ENCODE assay signal across 2 cellular contexts in the genomic region with DNA sequence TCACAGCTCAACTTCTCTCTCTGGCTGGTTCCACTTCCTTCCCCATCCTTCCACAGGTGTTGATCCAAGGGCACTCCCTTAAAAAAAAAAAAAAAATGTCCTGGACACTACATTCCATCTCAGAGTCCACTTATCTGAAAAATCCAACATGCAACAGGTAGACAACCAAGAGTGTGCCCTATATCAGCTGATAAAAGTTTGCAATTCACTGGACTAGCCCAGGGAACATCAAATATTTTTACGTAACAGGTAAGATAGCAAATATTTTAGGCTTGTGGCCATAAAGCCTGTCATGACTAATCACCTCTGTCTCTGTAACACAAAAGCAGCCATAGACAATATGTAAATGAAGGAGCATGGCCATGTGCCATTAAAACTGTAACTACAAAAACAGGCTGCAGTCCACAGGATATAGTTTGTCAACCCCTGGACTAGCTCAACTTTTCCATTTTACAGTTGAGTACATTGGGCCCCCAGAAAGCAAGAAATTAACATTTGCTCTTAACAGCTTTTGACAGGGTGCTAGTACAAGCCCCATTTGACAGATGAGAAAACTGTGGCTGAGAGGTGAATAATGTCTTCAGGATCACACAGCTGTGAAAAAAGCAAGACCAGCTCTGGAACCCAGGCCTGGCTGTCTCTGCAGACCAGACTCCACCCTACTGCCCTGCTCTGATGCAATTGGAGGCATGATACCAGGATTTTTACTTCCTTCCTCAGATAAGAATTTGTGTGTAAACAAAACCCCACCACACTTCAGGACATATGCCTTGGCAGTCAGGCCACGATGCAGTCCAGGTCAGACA.
TF ChIP-seq lines count a peak whose summit lies in the region.

No MANE protein-coding gene starts in this region.

TF ChIP-seq in HEK293, 187 proteins besides CTCF, POLR2A, EP300 and RAD21 (continued from another document):
- TF ChIP-seq SCRT1 (tag by site-specific recombination; IDR thresholded peaks at IDR 0.05; ENCODE audit: borderline replicate concordance), result peak; percentile 70; the same call in 1 of the 2 replicates

TF ChIP-seq in K562, 482 proteins besides CTCF, POLR2A, EP300 and RAD21 (continued from another document):
- TF ChIP-seq, protein P1, sequence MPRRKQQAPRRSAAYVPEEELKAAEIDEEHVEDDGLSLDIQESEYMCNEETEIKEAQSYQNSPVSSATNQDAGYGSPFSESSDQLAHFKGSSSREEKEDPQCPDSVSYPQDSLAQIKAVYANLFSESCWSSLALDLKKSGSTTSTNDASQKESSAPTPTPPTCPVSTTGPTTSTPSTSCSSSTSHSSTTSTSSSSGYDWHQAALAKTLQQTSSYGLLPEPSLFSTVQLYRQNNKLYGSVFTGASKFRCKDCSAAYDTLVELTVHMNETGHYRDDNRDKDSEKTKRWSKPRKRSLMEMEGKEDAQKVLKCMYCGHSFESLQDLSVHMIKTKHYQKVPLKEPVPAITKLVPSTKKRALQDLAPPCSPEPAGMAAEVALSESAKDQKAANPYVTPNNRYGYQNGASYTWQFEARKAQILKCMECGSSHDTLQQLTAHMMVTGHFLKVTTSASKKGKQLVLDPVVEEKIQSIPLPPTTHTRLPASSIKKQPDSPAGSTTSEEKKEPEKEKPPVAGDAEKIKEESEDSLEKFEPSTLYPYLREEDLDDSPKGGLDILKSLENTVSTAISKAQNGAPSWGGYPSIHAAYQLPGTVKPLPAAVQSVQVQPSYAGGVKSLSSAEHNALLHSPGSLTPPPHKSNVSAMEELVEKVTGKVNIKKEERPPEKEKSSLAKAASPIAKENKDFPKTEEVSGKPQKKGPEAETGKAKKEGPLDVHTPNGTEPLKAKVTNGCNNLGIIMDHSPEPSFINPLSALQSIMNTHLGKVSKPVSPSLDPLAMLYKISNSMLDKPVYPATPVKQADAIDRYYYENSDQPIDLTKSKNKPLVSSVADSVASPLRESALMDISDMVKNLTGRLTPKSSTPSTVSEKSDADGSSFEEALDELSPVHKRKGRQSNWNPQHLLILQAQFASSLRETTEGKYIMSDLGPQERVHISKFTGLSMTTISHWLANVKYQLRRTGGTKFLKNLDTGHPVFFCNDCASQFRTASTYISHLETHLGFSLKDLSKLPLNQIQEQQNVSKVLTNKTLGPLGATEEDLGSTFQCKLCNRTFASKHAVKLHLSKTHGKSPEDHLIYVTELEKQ (CRISPR knock-in tag; IDR thresholded peaks at IDR 0.05), result no peak
- TF ChIP-seq MEIS2 (IDR thresholded peaks at IDR 0.05; ENCODE audit: partially characterized antibody), result no peak
- TF ChIP-seq KLF16 (IDR thresholded peaks at IDR 0.05), result no peak
- TF ChIP-seq, protein P2, sequence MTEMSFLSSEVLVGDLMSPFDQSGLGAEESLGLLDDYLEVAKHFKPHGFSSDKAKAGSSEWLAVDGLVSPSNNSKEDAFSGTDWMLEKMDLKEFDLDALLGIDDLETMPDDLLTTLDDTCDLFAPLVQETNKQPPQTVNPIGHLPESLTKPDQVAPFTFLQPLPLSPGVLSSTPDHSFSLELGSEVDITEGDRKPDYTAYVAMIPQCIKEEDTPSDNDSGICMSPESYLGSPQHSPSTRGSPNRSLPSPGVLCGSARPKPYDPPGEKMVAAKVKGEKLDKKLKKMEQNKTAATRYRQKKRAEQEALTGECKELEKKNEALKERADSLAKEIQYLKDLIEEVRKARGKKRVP (CRISPR knock-in tag; IDR thresholded peaks at IDR 0.05), result peak; percentile 72
- TF ChIP-seq, protein P3, sequence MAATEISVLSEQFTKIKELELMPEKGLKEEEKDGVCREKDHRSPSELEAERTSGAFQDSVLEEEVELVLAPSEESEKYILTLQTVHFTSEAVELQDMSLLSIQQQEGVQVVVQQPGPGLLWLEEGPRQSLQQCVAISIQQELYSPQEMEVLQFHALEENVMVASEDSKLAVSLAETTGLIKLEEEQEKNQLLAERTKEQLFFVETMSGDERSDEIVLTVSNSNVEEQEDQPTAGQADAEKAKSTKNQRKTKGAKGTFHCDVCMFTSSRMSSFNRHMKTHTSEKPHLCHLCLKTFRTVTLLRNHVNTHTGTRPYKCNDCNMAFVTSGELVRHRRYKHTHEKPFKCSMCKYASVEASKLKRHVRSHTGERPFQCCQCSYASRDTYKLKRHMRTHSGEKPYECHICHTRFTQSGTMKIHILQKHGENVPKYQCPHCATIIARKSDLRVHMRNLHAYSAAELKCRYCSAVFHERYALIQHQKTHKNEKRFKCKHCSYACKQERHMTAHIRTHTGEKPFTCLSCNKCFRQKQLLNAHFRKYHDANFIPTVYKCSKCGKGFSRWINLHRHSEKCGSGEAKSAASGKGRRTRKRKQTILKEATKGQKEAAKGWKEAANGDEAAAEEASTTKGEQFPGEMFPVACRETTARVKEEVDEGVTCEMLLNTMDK (IDR thresholded peaks at IDR 0.05; ENCODE audit: borderline replicate concordance, insufficient read depth, low read depth, low read length, poor library complexity, severe bottlenecking), result no peak
- TF ChIP-seq TOE1 (IDR thresholded peaks at IDR 0.05; ENCODE audit: borderline replicate concordance), result no peak
- TF ChIP-seq TOE1 (CRISPR knock-in tag; IDR thresholded peaks at IDR 0.05; ENCODE audit: borderline replicate concordance, low read depth), result no peak
- peak; percentile 54 for TF ChIP-seq CEBPB (tag; IDR thresholded peaks at IDR 0.05)
- TF ChIP-seq MCM3 (IDR thresholded peaks at IDR 0.05), result no peak
- TF ChIP-seq CBFA2T3 (IDR thresholded peaks at IDR 0.05), result no peak
- no peak for TF ChIP-seq RB1 (IDR thresholded peaks at IDR 0.05; ENCODE audit: low read depth)
- TF ChIP-seq ILK (tag; IDR thresholded peaks at IDR 0.05; ENCODE audit: borderline replicate concordance, low read depth), result no peak
- 0 out of 2 replicates have a peak, but pooled peaks have one; percentile 24 for TF ChIP-seq CEBPG (CRISPR knock-in tag; IDR thresholded peaks at IDR 0.05)
- peak; percentile 51 to 82 for TF ChIP-seq CEBPG (tag; conservative IDR thresholded peaks at IDR 0.05 in 1 of 2, IDR thresholded peaks at IDR 0.05 in 1 of 2)
- TF ChIP-seq MYC (IDR thresholded peaks at IDR 0.05; ENCODE audit: low read depth, low read length), result peak; percentile 61; the same call in 1 of the 2 replicates
- no peak for TF ChIP-seq MYC (CRISPR knock-in tag; IDR thresholded peaks at IDR 0.05; ENCODE audit: borderline replicate concordance, low read depth)
- TF ChIP-seq ETV5 (CRISPR knock-in tag; IDR thresholded peaks at IDR 0.05; ENCODE audit: low read depth), result no peak
- TF ChIP-seq TFAM (CRISPR knock-in tag; conservative IDR thresholded peaks at IDR 0.05), result no peak
- TF ChIP-seq, protein P4, sequence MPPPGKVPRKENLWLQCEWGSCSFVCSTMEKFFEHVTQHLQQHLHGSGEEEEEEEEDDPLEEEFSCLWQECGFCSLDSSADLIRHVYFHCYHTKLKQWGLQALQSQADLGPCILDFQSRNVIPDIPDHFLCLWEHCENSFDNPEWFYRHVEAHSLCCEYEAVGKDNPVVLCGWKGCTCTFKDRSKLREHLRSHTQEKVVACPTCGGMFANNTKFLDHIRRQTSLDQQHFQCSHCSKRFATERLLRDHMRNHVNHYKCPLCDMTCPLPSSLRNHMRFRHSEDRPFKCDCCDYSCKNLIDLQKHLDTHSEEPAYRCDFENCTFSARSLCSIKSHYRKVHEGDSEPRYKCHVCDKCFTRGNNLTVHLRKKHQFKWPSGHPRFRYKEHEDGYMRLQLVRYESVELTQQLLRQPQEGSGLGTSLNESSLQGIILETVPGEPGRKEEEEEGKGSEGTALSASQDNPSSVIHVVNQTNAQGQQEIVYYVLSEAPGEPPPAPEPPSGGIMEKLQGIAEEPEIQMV (tag; conservative IDR thresholded peaks at IDR 0.05; ENCODE audit: low read depth), result no peak
- TF ChIP-seq, protein P5, sequence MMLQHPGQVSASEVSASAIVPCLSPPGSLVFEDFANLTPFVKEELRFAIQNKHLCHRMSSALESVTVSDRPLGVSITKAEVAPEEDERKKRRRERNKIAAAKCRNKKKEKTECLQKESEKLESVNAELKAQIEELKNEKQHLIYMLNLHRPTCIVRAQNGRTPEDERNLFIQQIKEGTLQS (IDR thresholded peaks at IDR 0.05), result peak; percentile 45; the same call in 1 of the 2 replicates
- TF ChIP-seq, protein P5 (CRISPR knock-in tag; conservative IDR thresholded peaks at IDR 0.05), result no peak
- TF ChIP-seq FOXA3 (CRISPR knock-in tag; conservative IDR thresholded peaks at IDR 0.05 in 1 of 2, IDR thresholded peaks at IDR 0.05 in 1 of 2), result peak in 1 of 2 experiments; percentile 55; a peak in 1 of 4 replicates
- TF ChIP-seq, protein P6, sequence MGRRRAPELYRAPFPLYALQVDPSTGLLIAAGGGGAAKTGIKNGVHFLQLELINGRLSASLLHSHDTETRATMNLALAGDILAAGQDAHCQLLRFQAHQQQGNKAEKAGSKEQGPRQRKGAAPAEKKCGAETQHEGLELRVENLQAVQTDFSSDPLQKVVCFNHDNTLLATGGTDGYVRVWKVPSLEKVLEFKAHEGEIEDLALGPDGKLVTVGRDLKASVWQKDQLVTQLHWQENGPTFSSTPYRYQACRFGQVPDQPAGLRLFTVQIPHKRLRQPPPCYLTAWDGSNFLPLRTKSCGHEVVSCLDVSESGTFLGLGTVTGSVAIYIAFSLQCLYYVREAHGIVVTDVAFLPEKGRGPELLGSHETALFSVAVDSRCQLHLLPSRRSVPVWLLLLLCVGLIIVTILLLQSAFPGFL (CRISPR knock-in tag; IDR thresholded peaks at IDR 0.05), result no peak
- no peak for TF ChIP-seq ZNF23 (CRISPR knock-in tag; IDR thresholded peaks at IDR 0.05)
- peak; percentile 68; the same call in 1 of the 2 replicates for TF ChIP-seq ETV1 (tag; conservative IDR thresholded peaks at IDR 0.05; ENCODE audit: low read depth)
- TF ChIP-seq PRPF4 (IDR thresholded peaks at IDR 0.05; ENCODE audit: insufficient read depth, low read depth, low read length, poor library complexity, severe bottlenecking), result no peak
- TF ChIP-seq CXXC5 (CRISPR knock-in tag; IDR thresholded peaks at IDR 0.05), result no peak
- TF ChIP-seq CTBP1 (IDR thresholded peaks at IDR 0.05; ENCODE audit: borderline replicate concordance), result peak; percentile 41; the same call in 1 of the 2 replicates
- TF ChIP-seq DNMT1 (IDR thresholded peaks at IDR 0.05), result no peak
- no peak for TF ChIP-seq OTX1 (CRISPR knock-in tag; IDR thresholded peaks at IDR 0.05)
- TF ChIP-seq, protein P7, sequence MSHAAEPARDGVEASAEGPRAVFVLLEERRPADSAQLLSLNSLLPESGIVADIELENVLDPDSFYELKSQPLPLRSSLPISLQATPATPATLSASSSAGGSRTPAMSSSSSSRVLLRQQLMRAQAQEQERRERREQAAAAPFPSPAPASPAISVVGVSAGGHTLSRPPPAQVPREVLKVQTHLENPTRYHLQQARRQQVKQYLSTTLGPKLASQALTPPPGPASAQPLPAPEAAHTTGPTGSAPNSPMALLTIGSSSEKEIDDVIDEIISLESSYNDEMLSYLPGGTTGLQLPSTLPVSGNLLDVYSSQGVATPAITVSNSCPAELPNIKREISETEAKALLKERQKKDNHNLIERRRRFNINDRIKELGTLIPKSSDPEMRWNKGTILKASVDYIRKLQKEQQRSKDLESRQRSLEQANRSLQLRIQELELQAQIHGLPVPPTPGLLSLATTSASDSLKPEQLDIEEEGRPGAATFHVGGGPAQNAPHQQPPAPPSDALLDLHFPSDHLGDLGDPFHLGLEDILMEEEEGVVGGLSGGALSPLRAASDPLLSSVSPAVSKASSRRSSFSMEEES (CRISPR knock-in tag; IDR thresholded peaks at IDR 0.05), result no peak
- TF ChIP-seq, protein P8, sequence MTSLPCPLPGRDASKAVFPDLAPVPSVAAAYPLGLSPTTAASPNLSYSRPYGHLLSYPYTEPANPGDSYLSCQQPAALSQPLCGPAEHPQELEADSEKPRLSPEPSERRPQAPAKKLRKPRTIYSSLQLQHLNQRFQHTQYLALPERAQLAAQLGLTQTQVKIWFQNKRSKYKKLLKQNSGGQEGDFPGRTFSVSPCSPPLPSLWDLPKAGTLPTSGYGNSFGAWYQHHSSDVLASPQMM (CRISPR knock-in tag; IDR thresholded peaks at IDR 0.05), result no peak
- TF ChIP-seq SMARCA4 (IDR thresholded peaks at IDR 0.05), result no peak
- no peak for TF ChIP-seq YY1 (IDR thresholded peaks at IDR 0.05; ENCODE audit: borderline replicate concordance in 1 of 3, control insufficient read depth in 1 of 3, extremely low read depth in 1 of 3, insufficient read depth in 3 of 3, insufficient read length in 1 of 3, insufficient replicate concordance in 2 of 3, low read depth in 1 of 3, low read length in 2 of 3)
- TF ChIP-seq RCOR1 (IDR thresholded peaks at IDR 0.05; ENCODE audit: borderline replicate concordance in 1 of 2, low read depth in 2 of 2, low read length in 2 of 2), result peak in 1 of 2 experiments; percentile 35; a peak in 1 of 4 replicates
- TF ChIP-seq SMAD4 (CRISPR knock-in tag; conservative IDR thresholded peaks at IDR 0.05), result peak; percentile 49; the same call in 1 of the 2 replicates
- peak; percentile 49; the same call in 1 of the 2 replicates for TF ChIP-seq ESRRA (IDR thresholded peaks at IDR 0.05; ENCODE audit: borderline replicate concordance, low read depth)
- TF ChIP-seq RBM25 (IDR thresholded peaks at IDR 0.05; ENCODE audit: low read depth, low read length, severe bottlenecking), result peak; percentile 81
- TF ChIP-seq, protein P9, sequence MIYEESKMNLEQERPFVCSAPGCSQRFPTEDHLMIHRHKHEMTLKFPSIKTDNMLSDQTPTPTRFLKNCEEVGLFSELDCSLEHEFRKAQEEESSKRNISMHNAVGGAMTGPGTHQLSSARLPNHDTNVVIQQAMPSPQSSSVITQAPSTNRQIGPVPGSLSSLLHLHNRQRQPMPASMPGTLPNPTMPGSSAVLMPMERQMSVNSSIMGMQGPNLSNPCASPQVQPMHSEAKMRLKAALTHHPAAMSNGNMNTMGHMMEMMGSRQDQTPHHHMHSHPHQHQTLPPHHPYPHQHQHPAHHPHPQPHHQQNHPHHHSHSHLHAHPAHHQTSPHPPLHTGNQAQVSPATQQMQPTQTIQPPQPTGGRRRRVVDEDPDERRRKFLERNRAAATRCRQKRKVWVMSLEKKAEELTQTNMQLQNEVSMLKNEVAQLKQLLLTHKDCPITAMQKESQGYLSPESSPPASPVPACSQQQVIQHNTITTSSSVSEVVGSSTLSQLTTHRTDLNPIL (CRISPR knock-in tag; IDR thresholded peaks at IDR 0.05), result no peak
- TF ChIP-seq ZNF79 (CRISPR knock-in tag; IDR thresholded peaks at IDR 0.05; ENCODE audit: low read depth), result no peak
- TF ChIP-seq, protein P10, sequence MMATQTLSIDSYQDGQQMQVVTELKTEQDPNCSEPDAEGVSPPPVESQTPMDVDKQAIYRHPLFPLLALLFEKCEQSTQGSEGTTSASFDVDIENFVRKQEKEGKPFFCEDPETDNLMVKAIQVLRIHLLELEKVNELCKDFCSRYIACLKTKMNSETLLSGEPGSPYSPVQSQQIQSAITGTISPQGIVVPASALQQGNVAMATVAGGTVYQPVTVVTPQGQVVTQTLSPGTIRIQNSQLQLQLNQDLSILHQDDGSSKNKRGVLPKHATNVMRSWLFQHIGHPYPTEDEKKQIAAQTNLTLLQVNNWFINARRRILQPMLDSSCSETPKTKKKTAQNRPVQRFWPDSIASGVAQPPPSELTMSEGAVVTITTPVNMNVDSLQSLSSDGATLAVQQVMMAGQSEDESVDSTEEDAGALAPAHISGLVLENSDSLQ (IDR thresholded peaks at IDR 0.05), result no peak
- TF ChIP-seq ADNP (tag; IDR thresholded peaks at IDR 0.05), result no peak
